ENCODE assay signal across 8 cellular contexts in genomic region chr1:201376464-201377374, GRCh38. TPM values are rescaled to one million over a fixed set of nuclear protein-coding genes. Genes with fewer than 3 reads are reported as not detected.
DNase-seq lines count a peak whose midpoint lies in the region; ATAC-seq, FAIRE-seq and TF ChIP-seq lines count a peak whose summit lies in the region.

No MANE protein-coding gene starts in this region.

- DNase-seq in AG04449 (ENCODE audit: low read depth, low spot score) (no peak), NCI-H82 (lab: John Stamatoyannopoulos, UW) (peak; percentile 91), H1 (ENCODE audit: low read depth in 1 of 2, low spot score in 2 of 2) (peak; percentile 86 to 93), omental fat pad (ENCODE audit: low spot score) (no peak), occipital lobe (lab: John Stamatoyannopoulos, UW) (no peak), NCI-H1048 (lab: John Stamatoyannopoulos, UW) (no peak)

- CTCF ChIA-PET in AG04449 (lab: Yijun Ruan, JAX) (interaction anchor here (0.7 to 7.2 kb wide), 14 partner anchors 8 to 136 kb away, joined by 3 to 68 read pairs (median 6); no protein-coding TSS in a partner anchor), H1 (lab: Charles Lee; ENCODE audit: partially characterized antibody) (interaction anchor here (0.7 to 17.6 kb wide), 12 partner anchors 10 to 154 kb away, joined by 3 to 371 read pairs (median 10); partner anchors contain the start of gene LAD1)

- H2AFZ ChIP-seq in H1 (ENCODE audit: low read length) = no peak overlapping the region

- peak overlapping the region; percentile 99 for H2BK20ac ChIP-seq in H1 (ENCODE audit: low read length)

- H3K14ac ChIP-seq in H1 (ENCODE audit: insufficient read length) = no peak overlapping the region

- H3K27ac ChIP-seq in H1 (ENCODE audit: low read depth, low read length) = peak overlapping the region; percentile 95

- H4K5ac ChIP-seq in H1 (ENCODE audit: insufficient read length, low read depth, low read length) = peak overlapping the region; percentile 85

- peak; percentile 37 to 55; a peak in 3 of 4 replicates for TF ChIP-seq RAD21 in H1 (IDR thresholded peaks at IDR 0.05 in 1 of 2, conservative IDR thresholded peaks at IDR 0.05 in 1 of 2; ENCODE audit: low read depth in 2 of 2, low read length in 2 of 2)

- no peaks in the 10 kb centered on the region for H4K20me1 ChIP-seq in H1 (replicated peaks in 1 of 2; ENCODE audit: control insufficient read depth in 1 of 2, insufficient read depth in 2 of 2, low read length in 2 of 2)

- H2BK120ac ChIP-seq in H1 (replicated peaks; ENCODE audit: low read depth, low read length) = peak overlapping the region; percentile 87

- peak; percentile 76 to 77 for TF ChIP-seq POLR2A in H1 (IDR thresholded peaks at IDR 0.05; ENCODE audit: control extremely low read depth in 1 of 2, low read depth in 2 of 2, low read length in 2 of 2)

- ATAC-seq in GM18868 (IDR thresholded peaks at IDR 0.05; ENCODE audit: unreplicated experiment) (peak; percentile 42), omental fat pad (ENCODE audit: low FRiP score) (peak; percentile 53), GM21619 (IDR thresholded peaks at IDR 0.05; ENCODE audit: unreplicated experiment) (no peak)

- peak; percentile 94 for FAIRE-seq in H1 (lab: Jason Lieb, UNC)

- H4K8ac ChIP-seq in H1 (ENCODE audit: extremely low read depth, insufficient read depth, low read length) = peak overlapping the region; percentile 91; the same call in 1 of the 2 replicates

- H3K4ac ChIP-seq in H1 (replicated peaks; ENCODE audit: insufficient read length, low read depth, low read length) = peak overlapping the region; percentile 41

- peak overlapping the region in 2 of 4 experiments; percentile 68 to 71; a peak in 5 of 7 replicates for H3K9ac ChIP-seq in H1 (replicated peaks in 1 of 4; ENCODE audit: extremely low read depth in 1 of 4, low read depth in 3 of 4, low read length in 3 of 4)

- no peaks in the 10 kb centered on the region; the same call in 1 of the 2 replicates for H3K79me1 ChIP-seq in H1 (ENCODE audit: low read depth, low read length)

- H3K4me2 ChIP-seq in H1 (ENCODE audit: insufficient read depth in 1 of 2, low read depth in 2 of 2, low read length in 2 of 2) = peak overlapping the region; percentile 30 to 73

- no peaks in the 10 kb centered on the region for H3K79me2 ChIP-seq in H1 (ENCODE audit: control insufficient read depth in 1 of 2, insufficient read depth in 2 of 2, low read length in 2 of 2)

- peak; percentile 83 for TF ChIP-seq CTCF in AG04449 (IDR thresholded peaks at IDR 0.05; ENCODE audit: insufficient read depth, low read length, missing control alignments)
- TF ChIP-seq CTCF in H1 (IDR thresholded peaks at IDR 0.05; ENCODE audit: control extremely low read depth in 1 of 3, insufficient read depth in 1 of 3, low read depth in 1 of 3, low read length in 3 of 3) = peak; percentile 67 to 96 (median 94)
- TF ChIP-seq CTCF in omental fat pad (IDR thresholded peaks at IDR 0.05) = no peak

- H3K18ac ChIP-seq in H1 (ENCODE audit: extremely low read depth, low read length) = peak overlapping the region; percentile 99

- WGBS in H1 (ENCODE audit: extremely low coverage in 1 of 2, insufficient coverage in 1 of 2, insufficient read length in 1 of 2, insufficient replicate concordance in 2 of 2, low coverage in 1 of 2, low lambda C conversion rate in 2 of 2, missing lambda C conversion rate in 1 of 2), 2 experiments = 3% methylated on average over 11 of the region's 11 CpGs; no CpG with 5 or more reads in 1 of the 2 experiments

- H3K56ac ChIP-seq in H1 (replicated peaks; ENCODE audit: insufficient read length, low read depth, low read length) = no peak overlapping the region

- H2BK5ac ChIP-seq in H1 (ENCODE audit: low read depth, low read length) = peak overlapping the region; percentile 94

- peak in 1 of 2 experiments; percentile 76; a peak in 1 of 3 replicates for TF ChIP-seq EP300 in H1 (IDR thresholded peaks at IDR 0.05; ENCODE audit: borderline replicate concordance in 1 of 2, low read depth in 2 of 2, low read length in 2 of 2)

- H3K36me3 ChIP-seq in H1 (ENCODE audit: control insufficient read depth in 2 of 4, insufficient read depth in 4 of 4, low read length in 3 of 4) = no peaks in the 10 kb centered on the region

- H2AK5ac ChIP-seq in H1 (ENCODE audit: low read depth, low read length) = 0 out of 2 replicates have a peak overlapping the region, but pooled peaks have one; percentile 61

- H3K23me2 ChIP-seq in H1 (ENCODE audit: low read depth, low read length) = peaks cover 2% of the 10 kb centered on the region; the same call in 1 of the 2 replicates

- no peak overlapping the region for H3K23ac ChIP-seq in H1 (ENCODE audit: insufficient read length)

- no peaks in the 10 kb centered on the region for H3K27me3 ChIP-seq in H1 (replicated peaks in 1 of 4; ENCODE audit: control insufficient read depth in 3 of 4, extremely low read depth in 1 of 4, insufficient read depth in 3 of 4, low read length in 3 of 4)

- POLR2A ChIA-PET in AG04449 (lab: Yijun Ruan, JAX) (no interaction called here), H1 (lab: Charles Lee; ENCODE audit: partially characterized antibody) (interaction anchor here (0.7 to 6.5 kb wide), 23 partner anchors 9 to 205 kb away, joined by 3 to 49 read pairs (median 4); partner anchors contain the start of gene PHLDA3)

- no peak overlapping the region for H3K4me3 ChIP-seq in AG04449 (ENCODE audit: low read depth, low read length)
- H3K4me3 ChIP-seq in H1 (ENCODE audit: extremely low read depth in 1 of 4, insufficient read depth in 2 of 4, low read depth in 3 of 4, low read length in 4 of 4) = peak overlapping the region in 3 of 4 experiments; percentile 30 to 51 (median 46); a peak in 5 of 8 replicates

- H2BK15ac ChIP-seq in H1 (ENCODE audit: low read length) = no peak overlapping the region

- H2BK12ac ChIP-seq in H1 (ENCODE audit: low read depth, low read length) = peak overlapping the region; percentile 99; the same call in 1 of the 2 replicates

- H3K9me3 ChIP-seq in H1 (ENCODE audit: insufficient read depth in 2 of 2, low read depth in 1 of 2, low read length in 1 of 2) = no peaks in the 10 kb centered on the region

- peak overlapping the region; percentile 92 for H4K91ac ChIP-seq in H1 (replicated peaks; ENCODE audit: insufficient read length, low read length)

- H3K4me1 ChIP-seq in H1 (replicated peaks in 1 of 4; ENCODE audit: control insufficient read depth in 3 of 4, insufficient read depth in 4 of 4, low read length in 3 of 4) = peaks cover 9 to 40% (median 29%) of the 10 kb centered on the region in 4 experiments

TF ChIP-seq in H1, 55 proteins besides CTCF, POLR2A, EP300 and RAD21 (continues in another document):
- peak; percentile 7; the same call in 1 of the 2 replicates for TF ChIP-seq TBP (IDR thresholded peaks at IDR 0.05; ENCODE audit: low read depth, low read length)
- no peak for TF ChIP-seq GTF2F1 (IDR thresholded peaks at IDR 0.05; ENCODE audit: borderline replicate concordance, low read depth, low read length)
- no peak for TF ChIP-seq SIX5 (IDR thresholded peaks at IDR 0.05; ENCODE audit: low read depth, low read length)
- TF ChIP-seq, protein P1, sequence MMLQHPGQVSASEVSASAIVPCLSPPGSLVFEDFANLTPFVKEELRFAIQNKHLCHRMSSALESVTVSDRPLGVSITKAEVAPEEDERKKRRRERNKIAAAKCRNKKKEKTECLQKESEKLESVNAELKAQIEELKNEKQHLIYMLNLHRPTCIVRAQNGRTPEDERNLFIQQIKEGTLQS (IDR thresholded peaks at IDR 0.05; ENCODE audit: insufficient read depth, low read depth, low read length) = no peak
- peak; percentile 100 for TF ChIP-seq TEAD4 (IDR thresholded peaks at IDR 0.05; ENCODE audit: low read depth, low read length)
- TF ChIP-seq MAFK (IDR thresholded peaks at IDR 0.05; ENCODE audit: low read depth, low read length) = no peak
- peak; percentile 99 for TF ChIP-seq KDM1A (IDR thresholded peaks at IDR 0.05; ENCODE audit: borderline replicate concordance, low read length)
- no peak for TF ChIP-seq JUN (IDR thresholded peaks at IDR 0.05; ENCODE audit: low read depth, low read length)
- TF ChIP-seq CBX5 (IDR thresholded peaks at IDR 0.05; ENCODE audit: low read depth, low read length) = no peak

RNA-seq across cellular contexts. Expression of gene TNNT2, which starts 0.8 kb away (rescaled TPM):
- 21.0 and 22.6 TPM in 2 replicates for total RNA-seq in H1 (2021; fragmentation: NEBNext Ultra II Directional; extraction: Animal tissue kit (Norgen Biotek cat#: 25700))
- 3.1 and 5.3 TPM in 2 replicates for polyA plus RNA-seq in H1 (2011; rRNA removed)
- 13.9 TPM for polyA plus RNA-seq in H1 (2011; cell fraction: cytosol; rRNA removed)
- polyA plus RNA-seq in H1 (2011; cell fraction: nucleus; rRNA removed) = 21.3 TPM
- 14.8 to 17.7 TPM (median 16.7 TPM) in 4 replicates for polyA plus RNA-seq in H1 (2012, experiment 1 of 2)
- 4.4 TPM for polyA plus RNA-seq in H1 (2012, experiment 2 of 2)
- 15.5 TPM for polyA plus RNA-seq in H1 (2013, experiment 1 of 2)
- 14.1 TPM for polyA plus RNA-seq in H1 (2013, experiment 2 of 2)
- polyA minus RNA-seq in H1 (2011; rRNA and poly(A)+ RNA removed) = 5.8 and 8.4 TPM in 2 replicates
- 7.2 TPM for polyA minus RNA-seq in H1 (2011; cell fraction: cytosol; rRNA and poly(A)+ RNA removed)
- 13.0 TPM for polyA minus RNA-seq in H1 (2011; cell fraction: nucleus; rRNA and poly(A)+ RNA removed)
- total RNA-seq in omental fat pad (1 to 10 TPM in 3 of 4 donors, not detected in 1; 2.0 to 2.4 (median 2.1) TPM), occipital lobe (not detected)

RNA-seq across cellular contexts. Expression of gene LAD1, which starts 22.4 kb away (rescaled TPM):
- total RNA-seq in H1 (2021; fragmentation: NEBNext Ultra II Directional; extraction: Animal tissue kit (Norgen Biotek cat#: 25700)) = 30.5 and 32.8 TPM in 2 replicates
- 9.3 and 12.4 TPM in 2 replicates for polyA plus RNA-seq in H1 (2011; rRNA removed)
- polyA plus RNA-seq in H1 (2011; cell fraction: cytosol; rRNA removed) = 9.9 TPM
- polyA plus RNA-seq in H1 (2011; cell fraction: nucleus; rRNA removed) = 16.3 TPM
- 17.1 to 22.3 TPM (median 20.0 TPM) in 4 replicates for polyA plus RNA-seq in H1 (2012, experiment 1 of 2)
- 21.6 TPM for polyA plus RNA-seq in H1 (2012, experiment 2 of 2)
- 20.5 TPM for polyA plus RNA-seq in H1 (2013, experiment 1 of 2)
- 20.2 TPM for polyA plus RNA-seq in H1 (2013, experiment 2 of 2)
- 7.7 and 10.7 TPM in 2 replicates for polyA minus RNA-seq in H1 (2011; rRNA and poly(A)+ RNA removed)
- polyA minus RNA-seq in H1 (2011; cell fraction: cytosol; rRNA and poly(A)+ RNA removed) = 8.4 TPM
- 13.1 TPM for polyA minus RNA-seq in H1 (2011; cell fraction: nucleus; rRNA and poly(A)+ RNA removed)
- total RNA-seq in omental fat pad (under 1 TPM in 3 of 4 donors, not detected in 1; 0.19 to 0.48 (median 0.25) TPM), occipital lobe (not detected)

RNA-seq across cellular contexts. Expression of gene TNNI1, which starts 44.8 kb away (rescaled TPM):
- 0.29 and 0.50 TPM in 2 replicates for total RNA-seq in H1 (2021; fragmentation: NEBNext Ultra II Directional; extraction: Animal tissue kit (Norgen Biotek cat#: 25700))
- polyA plus RNA-seq in H1 (2011; rRNA removed) = 0.46 and 1.0 TPM in 2 replicates
- polyA plus RNA-seq in H1 (2011; cell fraction: cytosol; rRNA removed) = 1.5 TPM
- polyA plus RNA-seq in H1 (2011; cell fraction: nucleus; rRNA removed) = 0.81 TPM
- polyA plus RNA-seq in H1 (2012, experiment 1 of 2) = 0.54 to 1.4 TPM (median 1.1 TPM) in 4 replicates
- 0.97 TPM for polyA plus RNA-seq in H1 (2012, experiment 2 of 2)
- 0.18 TPM for polyA plus RNA-seq in H1 (2013, experiment 1 of 2)
- 0.20 TPM for polyA plus RNA-seq in H1 (2013, experiment 2 of 2)
- 0.28 and 0.34 TPM in 2 replicates for polyA minus RNA-seq in H1 (2011; rRNA and poly(A)+ RNA removed)
- not detected for polyA minus RNA-seq in H1 (2011; cell fraction: cytosol; rRNA and poly(A)+ RNA removed)
- not detected for polyA minus RNA-seq in H1 (2011; cell fraction: nucleus; rRNA and poly(A)+ RNA removed)
- total RNA-seq in omental fat pad (under 1 TPM in 1 of 4 donors, not detected in 3; 0.09 TPM), occipital lobe (not detected)

Comparison
In these comparisons a context has a peak if more than half of its experiments do, and no peak if none do; other contexts are left out.
1. DNase-seq: peak in NCI-H82 (single experiment) and H1 (2 of 2); none in AG04449 (single experiment), omental fat pad (single experiment), occipital lobe (single experiment) and NCI-H1048 (single experiment).
2. CTCF ChIP-seq: peak in AG04449 (single experiment) and H1 (3 of 3); none in omental fat pad (0 of 3).
3. RNA of gene LAD1, which starts 22.4 kb away (total RNA-seq): 30.5 to 32.8 TPM in H1; 0.19 to 0.48 TPM in omental fat pad and not detected in occipital lobe (single experiment); every median in the first group is over 10 times any median in the second.